31 cellular contexts compared by ENCODE assay signal in genomic region chr9:108844856-108845255, GRCh38. TPM values are rescaled to one million over a fixed set of nuclear protein-coding genes. Genes with fewer than 3 reads are reported as not detected.
DNase-seq lines count a peak whose midpoint lies in the region; ATAC-seq and TF ChIP-seq lines count a peak whose summit lies in the region.
"Had no signal": no experiment of that assay in that cellular context is flagged by ENCODE, and none has a peak within 500 bp of the region (broad histone marks: within the 10 kb centered on the region; RNA-seq: fewer than 3 reads in every experiment).

No MANE protein-coding gene starts in this region.

- peak; percentile 85 for DNase-seq in DMS153 treated with DMSO at 0.1 percent for 48 hours (lab: John Stamatoyannopoulos, UW; ENCODE audit: unreplicated experiment)
- peak; percentile 56 for DNase-seq in NCI-H1436 treated with DMSO at 0.1 percent for 48 hours (lab: John Stamatoyannopoulos, UW)
- peak; percentile 71 for DNase-seq in NCI-H345 treated with DMSO at 0.1 percent for 48 hours (lab: John Stamatoyannopoulos, UW; ENCODE audit: unreplicated experiment)
- DNase-seq in epithelial cell of esophagus (ENCODE audit: low read depth): peak; percentile 61
- DNase-seq in activated CD8-positive, alpha-beta T cell treated with anti-CD3 and anti-CD28 coated beads for 36 hours: no peak
- no peak for DNase-seq in psoas muscle
- no peak for DNase-seq in NCI-H2227 treated with DMSO at 0.1 percent for 48 hours (lab: John Stamatoyannopoulos, UW)
- DNase-seq: activated CD4-positive, CD25-positive, alpha-beta regulatory T cell treated with anti-CD3 and anti-CD28 coated beads, Interleukin-2, amount 50 U/mL, for 72 hours; activated CD8-positive, alpha-beta T cell treated with anti-CD3 and anti-CD28 coated beads, Interleukin-2, amount 10 ng/mL, durations not matched to agents 7 days and 5 days; activated effector memory CD4-positive, alpha-beta T cell treated with anti-CD3 and anti-CD28 coated beads, Interleukin-2, amount 50 U/mL, for 16 hours; activated naive CD8-positive, alpha-beta T cell treated with anti-CD3 and anti-CD28 coated beads, Interleukin-2, amount 50 U/mL, for 24 hours; activated T-cell treated with anti-CD3 and anti-CD28 coated beads for 4 hours; cerebellar nuclear complex; dorsolateral prefrontal cortex; islet precursor cell; NCI-H2029; NK-92 treated with Interleukin-12 subunit alpha and Interleukin-12 subunit beta, amount 100 ng/mL, for 24 hours; PC-9; Right ventricle myocardium superior; stimulated activated CD4-positive, alpha-beta T cell treated with anti-CD3 and anti-CD28 coated beads, Interleukin-4, amount 100 ng/mL, for 4 hours; T-helper 9 cell had no signal

- H3K4me1 Mint-ChIP-seq in activated CD8-positive, alpha-beta T cell treated with anti-CD3 and anti-CD28 coated beads for 36 hours (ENCODE audit: low read depth): peaks cover 9% of the 10 kb centered on the region
- H3K4me1 Mint-ChIP-seq: neural crest cell had no signal

- no peak for ATAC-seq in activated CD8-positive, alpha-beta T cell treated with anti-CD3 and anti-CD28 coated beads for 36 hours
- no peak for ATAC-seq in psoas muscle
- ATAC-seq in GM21360 (IDR thresholded peaks at IDR 0.05; ENCODE audit: unreplicated experiment): no peak
- ATAC-seq: activated CD8-positive, alpha-beta T cell treated with anti-CD3 and anti-CD28 coated beads, Interleukin-2, amount 10 ng/mL, durations not matched to agents 7 days and 5 days; activated naive CD8-positive, alpha-beta T cell treated with anti-CD3 and anti-CD28 coated beads, Interleukin-2, amount 50 U/mL, for 24 hours; HCT116 had no signal

- H3K4me1 ChIP-seq in psoas muscle: no peaks in the 10 kb centered on the region
- H3K4me1 ChIP-seq: parathyroid adenoma, vagina had no signal

- H3K9me3 ChIP-seq in psoas muscle: no peaks in the 10 kb centered on the region
- H3K9me3 ChIP-seq: BLaER1, vagina had no signal

- H3K27me3 Mint-ChIP-seq in activated CD8-positive, alpha-beta T cell treated with anti-CD3 and anti-CD28 coated beads for 36 hours: no peaks in the 10 kb centered on the region
- H3K27me3 Mint-ChIP-seq: stimulated activated naive CD8-positive, alpha-beta T cell treated with anti-CD3 and anti-CD28 coated beads, Interleukin-15, Interleukin-2, amounts not matched to agents 100 ng/mL and 50 ng/mL, for 24 hours had no signal

- POLR2A ChIA-PET in activated CD8-positive, alpha-beta T cell treated with anti-CD3 and anti-CD28 coated beads for 36 hours (lab: Charles Lee): no interaction called here

- no peaks in the 10 kb centered on the region for H3K9me3 Mint-ChIP-seq in activated CD8-positive, alpha-beta T cell treated with anti-CD3 and anti-CD28 coated beads for 36 hours
- H3K9me3 Mint-ChIP-seq: activated naive CD8-positive, alpha-beta T cell treated with anti-CD3 and anti-CD28 coated beads, Interleukin-2, amount 50 U/mL, for 24 hours; neural crest cell; stimulated activated naive CD8-positive, alpha-beta T cell treated with anti-CD3 and anti-CD28 coated beads, Interleukin-15, Interleukin-2, amounts not matched to agents 100 ng/mL and 50 ng/mL, for 24 hours had no signal

- no peak overlapping the region for H3K27ac Mint-ChIP-seq in activated CD8-positive, alpha-beta T cell treated with anti-CD3 and anti-CD28 coated beads for 36 hours
- H3K27ac Mint-ChIP-seq: activated CD8-positive, alpha-beta T cell treated with anti-CD3 and anti-CD28 coated beads, Interleukin-2, amount 10 ng/mL, durations not matched to agents 7 days and 5 days; activated naive CD8-positive, alpha-beta T cell treated with anti-CD3 and anti-CD28 coated beads, Interleukin-2, amount 50 U/mL, for 24 hours; stimulated activated naive CD8-positive, alpha-beta T cell treated with anti-CD3 and anti-CD28 coated beads, Interleukin-15, Interleukin-2, amounts not matched to agents 100 ng/mL and 50 ng/mL, for 24 hours had no signal

- CTCF ChIA-PET in activated CD8-positive, alpha-beta T cell treated with anti-CD3 and anti-CD28 coated beads for 36 hours (lab: Charles Lee): interaction anchor here (0.9 kb wide), 1 partner anchor 279 kb away, joined by 3 read pairs; no protein-coding TSS in a partner anchor

- whole genome bisulfite sequencing in psoas muscle, 3 donors: 82 to 96% (median 87%) methylated on average over 2 of the region's 2 CpGs

- no peak overlapping the region for H3K4me3 Mint-ChIP-seq in activated CD8-positive, alpha-beta T cell treated with anti-CD3 and anti-CD28 coated beads for 36 hours
- H3K4me3 Mint-ChIP-seq: activated CD8-positive, alpha-beta T cell treated with anti-CD3 and anti-CD28 coated beads, Interleukin-2, amount 10 ng/mL, durations not matched to agents 7 days and 5 days; activated naive CD8-positive, alpha-beta T cell treated with anti-CD3 and anti-CD28 coated beads, Interleukin-2, amount 50 U/mL, for 24 hours; neural crest cell; stimulated activated naive CD8-positive, alpha-beta T cell treated with anti-CD3 and anti-CD28 coated beads, Interleukin-15, Interleukin-2, amounts not matched to agents 100 ng/mL and 50 ng/mL, for 24 hours had no signal

- H3K27ac ChIP-seq in psoas muscle: no peak overlapping the region
- H3K27ac ChIP-seq: BLaER1, dorsolateral prefrontal cortex, parathyroid adenoma, PC-9, vagina had no signal

- H3K36me3 Mint-ChIP-seq in activated CD8-positive, alpha-beta T cell treated with anti-CD3 and anti-CD28 coated beads for 36 hours (ENCODE audit: low read depth): no peaks in the 10 kb centered on the region

- no peak for TF ChIP-seq CTCF in epithelial cell of esophagus (IDR thresholded peaks at IDR 0.05; ENCODE audit: insufficient read depth, low read depth, low read length, missing control alignments)
- no peak for TF ChIP-seq CTCF in activated CD8-positive, alpha-beta T cell treated with anti-CD3 and anti-CD28 coated beads for 36 hours (IDR thresholded peaks at IDR 0.05)
- no peak for TF ChIP-seq CTCF in psoas muscle (IDR thresholded peaks at IDR 0.05)

- H3K4me3 ChIP-seq in epithelial cell of esophagus (ENCODE audit: low read length) (no peak overlapping the region), psoas muscle (no peak overlapping the region)
- H3K4me3 ChIP-seq: BLaER1, dorsolateral prefrontal cortex, PC-9, vagina had no signal

- H3K27me3 ChIP-seq in psoas muscle (ENCODE audit: insufficient read depth in 3 of 3, low read length in 2 of 3): no peaks in the 10 kb centered on the region
- H3K27me3 ChIP-seq: BLaER1, dorsolateral prefrontal cortex, vagina had no signal

- intact Hi-C loops in activated CD8-positive, alpha-beta T cell treated with anti-CD3 and anti-CD28 coated beads for 36 hours (cut with micrococcal nuclease): no loop called here
- intact Hi-C loops in psoas muscle (cut with DNase I): no loop called here

- no peaks in the 10 kb centered on the region for H3K36me3 ChIP-seq in psoas muscle (ENCODE audit: insufficient read depth in 1 of 2, low read depth in 1 of 2)
- H3K36me3 ChIP-seq: BLaER1, vagina had no signal

RNA-seq across cellular contexts. Expression of gene ACTL7B, which starts 10.9 kb away (rescaled TPM):
- not detected for total RNA-seq in activated CD8-positive, alpha-beta T cell treated with anti-CD3 and anti-CD28 coated beads for 36 hours
- not detected for total RNA-seq in psoas muscle
- polyA plus RNA-seq in psoas muscle: not detected
- total RNA-seq: activated CD8-positive, alpha-beta T cell treated with anti-CD3 and anti-CD28 coated beads, Interleukin-2, amount 10 ng/mL, durations not matched to agents 7 days and 5 days; lower leg skin; neural crest cell; PC-9; Right ventricle myocardium superior; vagina had no signal

RNA-seq across cellular contexts. Expression of gene ACTL7A, which starts 17.2 kb away (rescaled TPM):
- not detected for total RNA-seq in activated CD8-positive, alpha-beta T cell treated with anti-CD3 and anti-CD28 coated beads for 36 hours
- not detected for total RNA-seq in psoas muscle
- polyA plus RNA-seq in psoas muscle: not detected
- total RNA-seq: activated CD8-positive, alpha-beta T cell treated with anti-CD3 and anti-CD28 coated beads, Interleukin-2, amount 10 ng/mL, durations not matched to agents 7 days and 5 days; dorsolateral prefrontal cortex; lower leg skin; neural crest cell; PC-9; Right ventricle myocardium superior; sciatic nerve; vagina had no signal
- polyA plus RNA-seq: thymus had no signal

Comparison
In these comparisons a context has a peak if more than half of its experiments do, and no peak if none do; other contexts are left out.
1. DNase-seq: peak in DMS153 treated with DMSO at 0.1 percent for 48 hours (single experiment), NCI-H1436 treated with DMSO at 0.1 percent for 48 hours (single experiment), NCI-H345 treated with DMSO at 0.1 percent for 48 hours (single experiment) and epithelial cell of esophagus (single experiment); none in activated CD8-positive, alpha-beta T cell treated with anti-CD3 and anti-CD28 coated beads for 36 hours (single experiment), psoas muscle (0 of 2) and NCI-H2227 treated with DMSO at 0.1 percent for 48 hours (single experiment).